ENCODE assay signal across 28 cellular contexts in genomic region chr1:87034351-87034750, GRCh38.
"Had no signal": no experiment of that assay in that cellular context is flagged by ENCODE, and none has a peak within 500 bp of the region (broad histone marks: within the 10 kb centered on the region; RNA-seq: fewer than 3 reads in every experiment).

No MANE protein-coding gene starts in this region.

- H3K27me3 ChIP-seq: stomach, suprapubic skin, testis, thyroid gland, tibial artery, tibial nerve, transverse colon, upper lobe of left lung, upper lobe of right lung, uterus, vagina had no signal

- H3K4me3 Mint-ChIP-seq: stimulated activated effector memory CD8-positive, alpha-beta T cell treated with anti-CD3 and anti-CD28 coated beads, Interleukin-12 subunit alpha, Interleukin-12 subunit beta, amount 100 ng/mL, for 72 hours; stimulated activated memory B cell treated with anti-CD40 and anti-IgM and Interleukin-4, amounts not matched to agents 10 μg/mL and 1 μg/mL and 100 μg/mL, for 72 hours; stimulated activated naive B cell treated with anti-CD40 and anti-IgM and Interleukin-4, amounts not matched to agents 10 μg/mL and 1 μg/mL and 100 μg/mL, for 72 hours; stimulated activated naive CD8-positive, alpha-beta T cell treated with anti-CD3 and anti-CD28 coated beads, Interleukin-15, amount 100 ng/mL, for 72 hours; stimulated activated naive CD8-positive, alpha-beta T cell treated with anti-CD3 and anti-CD28 coated beads, Interleukin-15, Interleukin-2, amounts not matched to agents 100 ng/mL and 50 ng/mL, for 24 hours; type B pancreatic cell had no signal

- H3K9me3 Mint-ChIP-seq: stimulated activated effector memory CD8-positive, alpha-beta T cell treated with anti-CD3 and anti-CD28 coated beads, Interleukin-12 subunit alpha, Interleukin-12 subunit beta, amount 100 ng/mL, for 72 hours; stimulated activated memory B cell treated with anti-CD40 and anti-IgM and Interleukin-4, amounts not matched to agents 10 μg/mL and 1 μg/mL and 100 μg/mL, for 72 hours; stimulated activated naive CD8-positive, alpha-beta T cell treated with anti-CD3 and anti-CD28 coated beads, Interleukin-15, amount 100 ng/mL, for 72 hours; stimulated activated naive CD8-positive, alpha-beta T cell treated with anti-CD3 and anti-CD28 coated beads, Interleukin-15, Interleukin-2, amounts not matched to agents 100 ng/mL and 50 ng/mL, for 24 hours; type B pancreatic cell had no signal

- H3K27me3 Mint-ChIP-seq: stimulated activated memory B cell treated with anti-CD40 and anti-IgM and Interleukin-4, amounts not matched to agents 10 μg/mL and 1 μg/mL and 100 μg/mL, for 72 hours; stimulated activated naive B cell treated with anti-CD40 and anti-IgM and Interleukin-4, amounts not matched to agents 10 μg/mL and 1 μg/mL and 100 μg/mL, for 72 hours; stimulated activated naive CD8-positive, alpha-beta T cell treated with anti-CD3 and anti-CD28 coated beads, Interleukin-15, amount 100 ng/mL, for 72 hours; stimulated activated naive CD8-positive, alpha-beta T cell treated with anti-CD3 and anti-CD28 coated beads, Interleukin-15, Interleukin-2, amounts not matched to agents 100 ng/mL and 50 ng/mL, for 24 hours; type B pancreatic cell had no signal

- H3K4me1 ChIP-seq: stomach, suprapubic skin, testis, thyroid gland, tibial artery, tibial nerve, transverse colon, upper lobe of left lung, upper lobe of right lung, uterus, vagina had no signal

- H3K27ac ChIP-seq: stomach, suprapubic skin, testis, thoracic aorta, thyroid gland, tibial artery, tibial nerve, transverse colon, upper lobe of left lung, upper lobe of right lung, uterus, vagina had no signal

- ATAC-seq: stimulated activated effector memory CD8-positive, alpha-beta T cell treated with anti-CD3 and anti-CD28 coated beads, Interleukin-12 subunit alpha, Interleukin-12 subunit beta, amount 100 ng/mL, for 72 hours; stimulated activated memory B cell treated with anti-CD40 and anti-IgM and Interleukin-4, amounts not matched to agents 10 μg/mL and 1 μg/mL and 100 μg/mL, for 72 hours; stimulated activated naive B cell treated with anti-CD40 and anti-IgM and Interleukin-4, amounts not matched to agents 10 μg/mL and 1 μg/mL and 100 μg/mL, for 72 hours; stimulated activated naive CD8-positive, alpha-beta T cell treated with anti-CD3 and anti-CD28 coated beads, Interleukin-15, amount 100 ng/mL, for 72 hours; stimulated activated naive CD8-positive, alpha-beta T cell treated with anti-CD3 and anti-CD28 coated beads, Interleukin-15, Interleukin-2, amounts not matched to agents 100 U/mL and 50 U/mL, for 24 hours; upper lobe of right lung had no signal

- H3K36me3 ChIP-seq: stomach, suprapubic skin, thoracic aorta, thyroid gland, tibial artery, tibial nerve, transverse colon, upper lobe of left lung, upper lobe of right lung, uterus, vagina had no signal

- H3K4me3 ChIP-seq: stomach, suprapubic skin, testis, thoracic aorta, thyroid gland, tibial artery, tibial nerve, transverse colon, upper lobe of left lung, upper lobe of right lung, uterus, vagina had no signal

- H3K36me3 Mint-ChIP-seq: stimulated activated effector memory CD8-positive, alpha-beta T cell treated with anti-CD3 and anti-CD28 coated beads, Interleukin-12 subunit alpha, Interleukin-12 subunit beta, amount 100 ng/mL, for 72 hours; stimulated activated memory B cell treated with anti-CD40 and anti-IgM and Interleukin-4, amounts not matched to agents 10 μg/mL and 1 μg/mL and 100 μg/mL, for 72 hours; type B pancreatic cell had no signal

- FAIRE-seq: urothelium cell line had no signal

- H3K27ac Mint-ChIP-seq: stimulated activated effector memory CD8-positive, alpha-beta T cell treated with anti-CD3 and anti-CD28 coated beads, Interleukin-12 subunit alpha, Interleukin-12 subunit beta, amount 100 ng/mL, for 72 hours; stimulated activated memory B cell treated with anti-CD40 and anti-IgM and Interleukin-4, amounts not matched to agents 10 μg/mL and 1 μg/mL and 100 μg/mL, for 72 hours; stimulated activated naive B cell treated with anti-CD40 and anti-IgM and Interleukin-4, amounts not matched to agents 10 μg/mL and 1 μg/mL and 100 μg/mL, for 72 hours; stimulated activated naive CD8-positive, alpha-beta T cell treated with anti-CD3 and anti-CD28 coated beads, Interleukin-15, amount 100 ng/mL, for 72 hours; stimulated activated naive CD8-positive, alpha-beta T cell treated with anti-CD3 and anti-CD28 coated beads, Interleukin-15, Interleukin-2, amounts not matched to agents 100 ng/mL and 50 ng/mL, for 24 hours; type B pancreatic cell had no signal

- H3K4me1 Mint-ChIP-seq: stimulated activated effector memory CD8-positive, alpha-beta T cell treated with anti-CD3 and anti-CD28 coated beads, Interleukin-12 subunit alpha, Interleukin-12 subunit beta, amount 100 ng/mL, for 72 hours; stimulated activated naive CD8-positive, alpha-beta T cell treated with anti-CD3 and anti-CD28 coated beads, Interleukin-15, amount 100 ng/mL, for 72 hours had no signal

- DNase-seq: stimulated activated CD4-positive, alpha-beta T cell treated with anti-CD3 and anti-CD28 coated beads, Interleukin-2, amount 100 ng/mL, for 48 hours; stimulated activated CD4-positive, alpha-beta T cell treated with anti-CD3 and anti-CD28 coated beads, Interleukin-4, amount 100 ng/mL, for 1 hour; stimulated activated CD4-positive, alpha-beta T cell treated with anti-CD3 and anti-CD28 coated beads, Interleukin-4, amount 100 ng/mL, for 24 hours; stimulated activated CD4-positive, alpha-beta T cell treated with anti-CD3 and anti-CD28 coated beads, Interleukin-4, amount 100 ng/mL, for 4 hours; stimulated activated CD8-positive, alpha-beta memory T cell treated with anti-CD3 and anti-CD28 coated beads, Interleukin-4, amount 100 ng/mL, for 48 hours; stimulated activated naive B cell treated with anti-CD40 and anti-IgM and Interleukin-4, amounts not matched to agents 10 μg/mL and 1 μg/mL and 100 μg/mL, for 72 hours; stimulated activated naive CD4-positive, alpha-beta T cell; stimulated activated naive CD4-positive, alpha-beta T cell treated with Interleukin-2 at 50 U/mL for 16 hours; stimulated activated naive CD8-positive, alpha-beta T cell treated with anti-CD3 and anti-CD28 coated beads, Interleukin-15, amount 100 ng/mL, for 72 hours; stimulated activated naive CD8-positive, alpha-beta T cell treated with anti-CD3 and anti-CD28 coated beads, Interleukin-15, Interleukin-2, amounts not matched to agents 100 U/mL and 50 U/mL, for 24 hours; stomach; substantia nigra; testis; thyroid gland; tibial artery; transverse colon; upper lobe of left lung; upper lobe of right lung; uterus had no signal

- H3K9me3 ChIP-seq: stomach, suprapubic skin, testis, thoracic aorta, thyroid gland, tibial artery, tibial nerve, transverse colon, upper lobe of left lung, upper lobe of right lung, uterus, vagina had no signal
